ENCODE assay signal across 8 cellular contexts in genomic region chr1:93349231-93350135, GRCh38. TPM values are rescaled to one million over a fixed set of nuclear protein-coding genes. Genes with fewer than 3 reads are reported as not detected.
A peak's percentile ranks its signal among the peaks of the same experiment; 100 is the strongest.
DNase-seq lines count a peak whose midpoint lies in the region; ATAC-seq and TF ChIP-seq lines count a peak whose summit lies in the region.

No MANE protein-coding gene starts in this region.

- CTCF ChIA-PET in T-cell (lab: Charles Lee), result interaction anchor here in 1 of 2 donors (1.1 kb wide), 1 partner anchor 20 kb away, joined by 4 read pairs; no protein-coding TSS in a partner anchor

- H3K4me1 ChIP-seq in stomach, result peaks cover 0 to 75% (median 48%) of the 10 kb centered on the region in 4 donors

- H3K27ac Mint-ChIP-seq in T-cell, result no peak overlapping the region

- no peak for TF ChIP-seq EP300 in stomach (IDR thresholded peaks at IDR 0.05)

- H3K27ac ChIP-seq in stomach, result no peak overlapping the region

- intact Hi-C loops in stomach (cut with DNase I; ENCODE audit: low total_unique reads), result no loop called here

- no peaks in the 10 kb centered on the region for H3K27me3 Mint-ChIP-seq in activated T-cell treated with anti-CD3 and anti-CD28 coated beads, Interleukin-2, amount 50 U/mL, for 4 hours (ENCODE audit: low read depth)
- H3K27me3 Mint-ChIP-seq in T-cell, result no peaks in the 10 kb centered on the region

- H3K27me3 ChIP-seq in stomach, result no peaks in the 10 kb centered on the region

- H3K9me3 Mint-ChIP-seq in activated T-cell treated with anti-CD3 and anti-CD28 coated beads, Interleukin-2, amount 50 U/mL, for 4 hours, result no peaks in the 10 kb centered on the region
- H3K9me3 Mint-ChIP-seq in T-cell, result no peaks in the 10 kb centered on the region

- TF ChIP-seq CTCF in stomach (IDR thresholded peaks at IDR 0.05), result no peak

- peak overlapping the region in 3 of 4 donors; percentile 2 to 97 (median 89) for H3K4me3 ChIP-seq in stomach

- H3K4me1 Mint-ChIP-seq in activated T-cell treated with anti-CD3 and anti-CD28 coated beads, Interleukin-2, amount 50 U/mL, for 4 hours (ENCODE audit: low read depth), result peaks cover 45% of the 10 kb centered on the region
- peaks cover 54 to 64% (median 57%) of the 10 kb centered on the region in 3 donors for H3K4me1 Mint-ChIP-seq in T-cell

- WGBS in stomach, 5 donors, result 29 to 49% (median 36%) methylated on average over 7 of the region's 7 CpGs

- H3K9me3 ChIP-seq in stomach, result no peaks in the 10 kb centered on the region

- peaks cover 18% of the 10 kb centered on the region for H3K36me3 Mint-ChIP-seq in activated T-cell treated with anti-CD3 and anti-CD28 coated beads, Interleukin-2, amount 50 U/mL, for 4 hours (ENCODE audit: insufficient read depth)
- H3K36me3 Mint-ChIP-seq in T-cell, result peaks cover 14% of the 10 kb centered on the region

- TF ChIP-seq POLR2A in stomach (IDR thresholded peaks at IDR 0.05), result no peak

- no peak for ATAC-seq in activated T-cell treated with anti-CD3 and anti-CD28 coated beads, Interleukin-2, amount 50 U/mL, for 4 hours
- ATAC-seq in T-cell (replicated peaks in 1 of 4) (no peak), HG03196 (IDR thresholded peaks at IDR 0.05; ENCODE audit: unreplicated experiment) (no peak)

- H3K36me3 ChIP-seq in stomach, result peaks cover 6 to 17% (median 9%) of the 10 kb centered on the region in 4 donors

- DNase-seq in activated T-cell treated with anti-CD3 and anti-CD28 coated beads, Interleukin-2, amount 50 U/mL, for 4 hours, result no peak
- DNase-seq in activated T-cell treated with anti-CD3 and anti-CD28 coated beads, Interleukin-2, amount 50 U/mL, for 48 hours, result no peak
- DNase-seq in T-cell (no peak), fibroblast of peridontal ligament (ENCODE audit: extremely low read depth) (peak; percentile 21), stomach (no peak), NCI-H510A treated with DMSO at 0.1 percent for 48 hours (lab: John Stamatoyannopoulos, UW) (no peak)
- DNase-seq in activated CD8-positive, alpha-beta memory T cell treated with anti-CD3 and anti-CD28 coated beads, Interleukin-2, amount 50 U/mL, for 4 hours, result no peak

- H3K4me3 Mint-ChIP-seq in activated T-cell treated with anti-CD3 and anti-CD28 coated beads, Interleukin-2, amount 50 U/mL, for 4 hours, result peak overlapping the region; percentile 98
- H3K4me3 Mint-ChIP-seq in T-cell, result peak overlapping the region; percentile 94 to 98 (median 97)

- POLR2A ChIA-PET in T-cell (lab: Charles Lee), result interaction anchor here in 1 of 2 donors (0.5 kb wide), 1 partner anchor 15 kb away, joined by 3 read pairs; no protein-coding TSS in a partner anchor

RNA-seq across cellular contexts. Expression of gene DR1, which starts 3.8 kb away (rescaled TPM):
- 10 to 100 TPM; 91.9 to 99.5 (median 93.3) TPM for total RNA-seq in activated T-cell treated with anti-CD3 and anti-CD28 coated beads, Interleukin-2, amount 50 U/mL, for 4 hours
- total RNA-seq in T-cell, result 10 to 100 TPM; 58.8 to 72.3 (median 65.1) TPM
- total RNA-seq in stomach, result 10 to 100 TPM; 10.3 to 78.2 (median 37.1) TPM
- polyA plus RNA-seq in stomach, result 10 to 100 TPM; 10.2 to 27.3 (median 17.5) TPM
